In genomic region chr18:13611058-13611615, GRCh38 we compare ENCODE assay signal across 8 cellular contexts.
DNase-seq lines count a peak whose midpoint lies in the region; ATAC-seq lines count a peak whose summit lies in the region.

No MANE protein-coding gene starts in this region.

- H3K9me3 ChIP-seq in NT2/D1 (ENCODE audit: insufficient read depth, low read length), result no peaks in the 10 kb centered on the region
- no peaks in the 10 kb centered on the region for H3K9me3 ChIP-seq in mucosa of stomach (ENCODE audit: control insufficient read depth, low read length)
- no peaks in the 10 kb centered on the region for H3K9me3 ChIP-seq in aorta (ENCODE audit: control insufficient read depth, low read length)

- no peak overlapping the region for H3K9ac ChIP-seq in NT2/D1 (ENCODE audit: insufficient read length, low read depth)
- peak overlapping the region; percentile 52 for H3K9ac ChIP-seq in mucosa of stomach (ENCODE audit: low read length)

- ATAC-seq in GM21423 (IDR thresholded peaks at IDR 0.05; ENCODE audit: unreplicated experiment) (peak; percentile 23), aorta (ENCODE audit: low FRiP score) (peak; percentile 79)

- H3K27ac ChIP-seq in aorta (ENCODE audit: low read depth in 1 of 2, low read length in 2 of 2), result peak overlapping the region; percentile 15 to 20

- peak in 8 of 14 donors; percentile 55 to 83 (median 74) for DNase-seq in C1 segment of cervical spinal cord (lab: John Stamatoyannopoulos, UW)
- peak; percentile 22 for DNase-seq in NT2/D1 (ENCODE audit: low read depth, low spot score)
- peak; percentile 27 for DNase-seq in effector CD4-positive, alpha-beta T cell
- DNase-seq in aorta, result peak; percentile 75 to 86
- no peak for DNase-seq in DMS114 treated with DMSO at 0.1 percent for 48 hours (lab: John Stamatoyannopoulos, UW; ENCODE audit: unreplicated experiment)
- no peak for DNase-seq in GM19238 (ENCODE audit: insufficient read length, low spot score)

- no peaks in the 10 kb centered on the region for H3K4me1 ChIP-seq in NT2/D1 (ENCODE audit: insufficient read depth, insufficient read length)
- H3K4me1 ChIP-seq in mucosa of stomach (ENCODE audit: control insufficient read depth, insufficient read depth, low read length), result peaks cover 4% of the 10 kb centered on the region
- no peaks in the 10 kb centered on the region for H3K4me1 ChIP-seq in aorta (ENCODE audit: control insufficient read depth in 1 of 2, insufficient read depth in 2 of 2, low read length in 2 of 2)

- no peak overlapping the region for H3K4me3 ChIP-seq in NT2/D1 (ENCODE audit: insufficient read length, low read depth)
- no peak overlapping the region for H3K4me3 ChIP-seq in mucosa of stomach (ENCODE audit: low read length)
- H3K4me3 ChIP-seq in aorta (ENCODE audit: low read length in 2 of 2), result peak overlapping the region; percentile 17 to 44

- intact Hi-C loops in aorta (cut with DNase I), result loop anchor here (10.0 kb wide), 2 partner anchors 56 to 176 kb away; no protein-coding TSS in a partner anchor

- H3K27me3 ChIP-seq in NT2/D1 (ENCODE audit: insufficient read depth, insufficient read length), result no peaks in the 10 kb centered on the region
- peaks cover 6% of the 10 kb centered on the region for H3K27me3 ChIP-seq in mucosa of stomach (ENCODE audit: control insufficient read depth, insufficient read depth, low read length)
- H3K27me3 ChIP-seq in aorta (ENCODE audit: control insufficient read depth in 1 of 2, insufficient read depth in 2 of 2, low read length in 1 of 2), result no peaks in the 10 kb centered on the region

- H3K36me3 ChIP-seq in NT2/D1 (ENCODE audit: insufficient read depth, insufficient read length, low read length) (no peaks in the 10 kb centered on the region), mucosa of stomach (ENCODE audit: control insufficient read depth, insufficient read depth, low read length) (no peaks in the 10 kb centered on the region), aorta (ENCODE audit: control insufficient read depth in 1 of 2, insufficient read depth in 2 of 2, low read length in 1 of 2) (no peaks in the 10 kb centered on the region)

- WGBS in aorta, 2 donors, result 3 to 5% methylated on average over 15 of the region's 15 CpGs

Comparison
In these comparisons a context has a peak if more than half of its experiments do, and no peak if none do; other contexts are left out.
1. DNase-seq: peak in C1 segment of cervical spinal cord (8 of 14), NT2/D1 (single experiment), effector CD4-positive, alpha-beta T cell (single experiment) and aorta (2 of 2); none in DMS114 treated with DMSO at 0.1 percent for 48 hours (single experiment) and GM19238 (single experiment).
2. H3K4me3 ChIP-seq: peak in aorta (2 of 2); none in NT2/D1 (single experiment) and mucosa of stomach (single experiment).